In the genomic region with DNA sequence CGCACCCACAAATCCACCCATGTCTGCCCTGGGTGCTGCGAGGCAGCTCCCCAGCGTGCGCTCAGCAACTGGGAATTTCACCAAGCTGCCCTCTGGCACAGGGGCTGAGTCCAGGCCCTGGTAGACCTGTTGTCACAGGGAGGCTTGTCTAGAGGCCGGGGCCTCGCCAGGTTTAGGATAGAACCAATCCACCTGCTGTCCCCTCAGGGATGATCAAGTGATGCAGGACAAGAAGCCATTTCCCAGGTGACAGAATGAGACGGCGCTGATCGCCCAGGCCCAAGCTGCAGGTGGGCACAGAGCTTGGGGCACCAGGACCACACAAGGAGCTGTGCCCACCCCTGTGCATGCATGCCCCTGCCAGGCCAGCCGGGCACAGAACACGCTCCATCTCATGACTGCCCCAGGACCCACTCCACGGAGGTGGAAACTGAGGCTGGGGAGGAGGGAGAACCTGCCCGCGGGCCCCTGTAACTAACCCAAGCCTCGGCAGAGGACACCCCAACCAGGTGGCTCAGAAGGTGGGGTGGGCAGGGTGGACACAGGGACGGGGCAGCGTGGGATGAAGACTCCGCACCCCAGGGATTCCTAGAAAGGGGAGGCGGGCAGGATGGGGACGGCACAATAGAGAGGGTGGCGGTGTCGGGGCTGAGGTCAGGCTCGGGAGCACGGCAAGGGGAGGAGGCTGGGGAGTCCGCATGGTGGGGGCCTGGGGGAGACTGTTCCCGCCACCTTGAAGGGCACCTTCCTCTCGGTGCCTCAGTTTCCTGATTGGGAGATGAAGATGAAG, we compare ENCODE assay signal across 24 cellular contexts.
DNase-seq lines count a peak whose midpoint lies in the region; ATAC-seq and TF ChIP-seq lines count a peak whose summit lies in the region.
"Had no signal": no experiment of that assay in that cellular context is flagged by ENCODE, and none has a peak within 500 bp of the region (broad histone marks: within the 10 kb centered on the region; RNA-seq: fewer than 3 reads in every experiment).

No MANE protein-coding gene starts in this region.

- H3K4me1 ChIP-seq in upper lobe of right lung = no peaks in the 10 kb centered on the region
- H3K4me1 ChIP-seq in CD8-positive, alpha-beta memory T cell (ENCODE audit: insufficient read depth, low read length) = no peaks in the 10 kb centered on the region
- H3K4me1 ChIP-seq: ascending aorta, SJSA1 had no signal

- no peaks in the 10 kb centered on the region for H3K27me3 ChIP-seq in upper lobe of right lung
- H3K27me3 ChIP-seq in CD8-positive, alpha-beta memory T cell (ENCODE audit: insufficient read depth, low read length, poor library complexity, severe bottlenecking) = no peaks in the 10 kb centered on the region
- H3K27me3 ChIP-seq: ascending aorta; BLaER1 treated with 17β-estradiol and CSF1 and Interleukin-3, amounts not matched to agents 10 nM and 100 nM; neutrophil; SJSA1 had no signal

- CTCF ChIA-PET in activated naive CD4-positive, alpha-beta T cell treated with anti-CD3 and anti-CD28 coated beads for 36 hours (lab: Charles Lee) = no interaction called here
- CTCF ChIA-PET in CD8-positive, alpha-beta memory T cell (lab: Charles Lee) = no interaction called here

- ATAC-seq in T-helper 17 cell = no peak
- ATAC-seq in upper lobe of right lung = no peak
- ATAC-seq: Panc1 had no signal

- no peaks in the 10 kb centered on the region for H3K36me3 ChIP-seq in upper lobe of right lung
- H3K36me3 ChIP-seq in CD8-positive, alpha-beta memory T cell (ENCODE audit: insufficient read depth, low read length) = no peaks in the 10 kb centered on the region
- H3K36me3 ChIP-seq: neutrophil, SJSA1 had no signal

- H3K36me3 Mint-ChIP-seq in activated naive CD4-positive, alpha-beta T cell treated with anti-CD3 and anti-CD28 coated beads for 36 hours (ENCODE audit: low read depth) = no peaks in the 10 kb centered on the region
- peaks cover 3% of the 10 kb centered on the region for H3K36me3 Mint-ChIP-seq in T-helper 17 cell (ENCODE audit: low read depth)
- H3K36me3 Mint-ChIP-seq in CD8-positive, alpha-beta memory T cell = peaks cover 4 to 60% (median 13%) of the 10 kb centered on the region in 3 donors
- H3K36me3 Mint-ChIP-seq: activated naive CD4-positive, alpha-beta T cell treated with anti-CD3 and anti-CD28 coated beads, Interleukin-2, amount 10 ng/mL, durations not matched to agents 7 days and 5 days; type B pancreatic cell had no signal

- H3K9me3 ChIP-seq in T-helper 17 cell (ENCODE audit: control insufficient read depth, low read length, poor library complexity, severe bottlenecking) (no peaks in the 10 kb centered on the region), upper lobe of right lung (no peaks in the 10 kb centered on the region)
- no peaks in the 10 kb centered on the region for H3K9me3 ChIP-seq in CD8-positive, alpha-beta memory T cell (ENCODE audit: low read length)
- H3K9me3 ChIP-seq: ascending aorta, neutrophil, SJSA1 had no signal

- intact Hi-C loops in activated naive CD4-positive, alpha-beta T cell treated with anti-CD3 and anti-CD28 coated beads for 36 hours (cut with micrococcal nuclease) = no loop called here
- intact Hi-C loops in upper lobe of right lung (cut with DNase I) = no loop called here

- no peak for TF ChIP-seq CTCF in upper lobe of right lung (IDR thresholded peaks at IDR 0.05)

- peak; percentile 1 for DNase-seq in activated naive CD4-positive, alpha-beta T cell treated with anti-CD3 and anti-CD28 coated beads for 36 hours
- DNase-seq in activated naive CD4-positive, alpha-beta T cell treated with anti-CD3 and anti-CD28 coated beads, Interleukin-2, amount 50 U/mL, for 16 hours = no peak
- DNase-seq in T-helper 17 cell = peak in 1 of 3 donors; percentile 7
- DNase-seq in mesenteric fat pad (ENCODE audit: low spot score) = peak; percentile 85
- peak; percentile 49 for DNase-seq in upper lobe of right lung
- DNase-seq in HCEC 1CT = no peak
- no peak for DNase-seq in CD8-positive, alpha-beta memory T cell
- DNase-seq in COLO668 (lab: John Stamatoyannopoulos, UW; ENCODE audit: unreplicated experiment) = no peak
- DNase-seq: ACHN; activated CD4-positive, alpha-beta T cell treated with anti-CD3 and anti-CD28 coated beads, Interleukin-2, amount 10 ng/mL, durations not matched to agents 24 days and 14 days; activated naive CD4-positive, alpha-beta T cell treated with anti-CD3 and anti-CD28 coated beads, Interleukin-2, amount 10 ng/mL, durations not matched to agents 7 days and 5 days; foreskin fibroblast; GOT3; NCI-H1417 treated with DMSO at 0.1 percent for 48 hours; NCI-H524; NK-92 treated with Interleukin-12 subunit alpha and Interleukin-12 subunit beta, amount 100 ng/mL, for 24 hours; stimulated activated CD4-positive, alpha-beta T cell treated with anti-CD3 and anti-CD28 coated beads, Interleukin-4, amount 100 ng/mL, for 4 hours had no signal

- no peak overlapping the region for H3K27ac Mint-ChIP-seq in activated naive CD4-positive, alpha-beta T cell treated with anti-CD3 and anti-CD28 coated beads for 36 hours
- no peak overlapping the region for H3K27ac Mint-ChIP-seq in T-helper 17 cell
- H3K27ac Mint-ChIP-seq in CD8-positive, alpha-beta memory T cell = peak overlapping the region in 1 of 8 donors; percentile 57
- H3K27ac Mint-ChIP-seq: activated CD4-positive, alpha-beta T cell treated with anti-CD3 and anti-CD28 coated beads, Interleukin-2, amount 10 ng/mL, durations not matched to agents 24 days and 14 days; activated naive CD4-positive, alpha-beta T cell treated with anti-CD3 and anti-CD28 coated beads, Interleukin-2, amount 10 ng/mL, durations not matched to agents 7 days and 5 days; T-helper 1 cell treated with Interleukin-12 subunit alpha and Interleukin-12 subunit beta and Interleukin-4 antibody, amounts not matched to agents 30 μg/mL and 1 μg/mL, for 36 hours; type B pancreatic cell had no signal

- H3K4me3 Mint-ChIP-seq in activated naive CD4-positive, alpha-beta T cell treated with anti-CD3 and anti-CD28 coated beads for 36 hours = no peak overlapping the region
- peak overlapping the region; percentile 7 for H3K4me3 Mint-ChIP-seq in T-helper 17 cell
- no peak overlapping the region for H3K4me3 Mint-ChIP-seq in CD8-positive, alpha-beta memory T cell
- H3K4me3 Mint-ChIP-seq: activated CD4-positive, alpha-beta T cell treated with anti-CD3 and anti-CD28 coated beads, Interleukin-2, amount 10 ng/mL, durations not matched to agents 24 days and 14 days; activated naive CD4-positive, alpha-beta T cell treated with anti-CD3 and anti-CD28 coated beads, Interleukin-2, amount 10 ng/mL, durations not matched to agents 7 days and 5 days; T-helper 1 cell treated with Interleukin-12 subunit alpha and Interleukin-12 subunit beta and Interleukin-4 antibody, amounts not matched to agents 30 μg/mL and 1 μg/mL, for 36 hours; type B pancreatic cell had no signal

- H3K9me3 Mint-ChIP-seq in activated naive CD4-positive, alpha-beta T cell treated with anti-CD3 and anti-CD28 coated beads for 36 hours = no peaks in the 10 kb centered on the region
- H3K9me3 Mint-ChIP-seq in CD8-positive, alpha-beta memory T cell = peaks cover 0 to 7% (median 4%) of the 10 kb centered on the region in 5 donors
- H3K9me3 Mint-ChIP-seq: activated CD4-positive, alpha-beta T cell treated with anti-CD3 and anti-CD28 coated beads, Interleukin-2, amount 10 ng/mL, durations not matched to agents 24 days and 14 days; activated naive CD4-positive, alpha-beta T cell treated with anti-CD3 and anti-CD28 coated beads, Interleukin-2, amount 10 ng/mL, durations not matched to agents 7 days and 5 days; T-helper 1 cell treated with Interleukin-12 subunit alpha and Interleukin-12 subunit beta and Interleukin-4 antibody, amounts not matched to agents 30 μg/mL and 1 μg/mL, for 36 hours; type B pancreatic cell had no signal

- POLR2A ChIA-PET in CD8-positive, alpha-beta memory T cell (lab: Charles Lee) = interaction anchor here (0.6 kb wide), 1 partner anchor 734 kb away, joined by 3 read pairs; no protein-coding TSS in a partner anchor

- no peak overlapping the region for H3K27ac ChIP-seq in upper lobe of right lung
- H3K27ac ChIP-seq in CD8-positive, alpha-beta memory T cell (ENCODE audit: low read depth, low read length) = no peak overlapping the region
- H3K27ac ChIP-seq: ascending aorta; BLaER1 treated with 17β-estradiol and CSF1 and Interleukin-3, amounts not matched to agents 10 nM and 100 nM; neutrophil; SJSA1 had no signal

- no peak overlapping the region for H3K4me3 ChIP-seq in upper lobe of right lung
- H3K4me3 ChIP-seq in CD8-positive, alpha-beta memory T cell (ENCODE audit: low read length) = no peak overlapping the region
- H3K4me3 ChIP-seq: ascending aorta; BLaER1 treated with 17β-estradiol and CSF1 and Interleukin-3, amounts not matched to agents 10 nM and 100 nM; SJSA1 had no signal

- no peaks in the 10 kb centered on the region for H3K4me1 Mint-ChIP-seq in activated naive CD4-positive, alpha-beta T cell treated with anti-CD3 and anti-CD28 coated beads for 36 hours (ENCODE audit: low read depth)
- no peaks in the 10 kb centered on the region for H3K4me1 Mint-ChIP-seq in T-helper 17 cell
- H3K4me1 Mint-ChIP-seq in CD8-positive, alpha-beta memory T cell = no peaks in the 10 kb centered on the region
- H3K4me1 Mint-ChIP-seq: activated CD4-positive, alpha-beta T cell treated with anti-CD3 and anti-CD28 coated beads, Interleukin-2, amount 10 ng/mL, durations not matched to agents 24 days and 14 days; activated naive CD4-positive, alpha-beta T cell treated with anti-CD3 and anti-CD28 coated beads, Interleukin-2, amount 10 ng/mL, durations not matched to agents 7 days and 5 days had no signal

- H3K27me3 Mint-ChIP-seq in activated naive CD4-positive, alpha-beta T cell treated with anti-CD3 and anti-CD28 coated beads for 36 hours (ENCODE audit: low read depth) = no peaks in the 10 kb centered on the region
- no peaks in the 10 kb centered on the region for H3K27me3 Mint-ChIP-seq in T-helper 17 cell
- H3K27me3 Mint-ChIP-seq in CD8-positive, alpha-beta memory T cell = peaks cover 0 to 2% of the 10 kb centered on the region in 2 donors
- H3K27me3 Mint-ChIP-seq: activated CD4-positive, alpha-beta T cell treated with anti-CD3 and anti-CD28 coated beads, Interleukin-2, amount 10 ng/mL, durations not matched to agents 24 days and 14 days had no signal

Comparison
In these comparisons a context has a peak if more than half of its experiments do, and no peak if none do; other contexts are left out.
1. DNase-seq: peak in activated naive CD4-positive, alpha-beta T cell treated with anti-CD3 and anti-CD28 coated beads for 36 hours (single experiment), mesenteric fat pad (single experiment) and upper lobe of right lung (single experiment); none in activated naive CD4-positive, alpha-beta T cell treated with anti-CD3 and anti-CD28 coated beads, Interleukin-2, amount 50 U/mL, for 16 hours (single experiment), HCEC 1CT (single experiment), CD8-positive, alpha-beta memory T cell (0 of 5) and COLO668 (single experiment).